Comparison of ENCODE assay signal across 21 cellular contexts in the genomic region with DNA sequence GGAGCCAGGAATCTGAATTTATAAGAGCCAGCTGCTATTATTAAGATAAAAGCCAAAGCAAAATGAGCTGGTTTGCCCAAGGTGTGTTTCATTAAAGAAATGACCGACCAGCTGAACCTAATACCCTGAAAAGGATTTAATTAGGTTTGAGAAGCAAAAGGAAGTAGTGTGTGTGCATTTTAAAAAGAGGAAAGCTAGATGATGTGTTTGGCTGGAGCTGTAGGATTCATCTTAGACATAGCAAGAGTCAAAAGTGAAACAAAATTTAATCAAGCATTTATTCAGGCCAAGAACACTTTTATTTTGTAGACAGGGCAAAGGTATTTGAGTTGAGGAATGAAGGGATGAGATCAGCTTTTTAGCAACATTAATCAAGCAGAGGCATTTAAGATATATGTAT.
"Had no signal": no experiment of that assay in that cellular context is flagged by ENCODE, and none has a peak within 500 bp of the region (broad histone marks: within the 10 kb centered on the region; RNA-seq: fewer than 3 reads in every experiment).

No MANE protein-coding gene starts in this region.

- DNase-seq: activated CD4-positive, alpha-beta memory T cell treated with anti-CD3 and anti-CD28 coated beads, Interleukin-2, amount 10 ng/mL, durations not matched to agents 7 days and 5 days; activated CD4-positive, alpha-beta T cell treated with anti-CD3 and anti-CD28 coated beads, Interleukin-2, amount 10 ng/mL, durations not matched to agents 24 days and 14 days; activated effector memory CD4-positive, alpha-beta T cell treated with anti-CD3 and anti-CD28 coated beads, Interleukin-2, amount 50 U/mL, for 16 hours; activated naive CD4-positive, alpha-beta T cell treated with anti-CD3 and anti-CD28 coated beads, Interleukin-2, amount 10 ng/mL, durations not matched to agents 7 days and 5 days; activated T-cell treated with anti-CD3 and anti-CD28 coated beads for 4 hours; amygdala; cortex of kidney; endodermal cell; heart left ventricle; left cardiac atrium; pancreas; psoas muscle; stimulated activated CD4-positive, alpha-beta T cell treated with anti-CD3 and anti-CD28 coated beads, Interleukin-4, amount 100 ng/mL, for 24 hours; stimulated activated naive CD8-positive, alpha-beta T cell treated with anti-CD3 and anti-CD28 coated beads, Interleukin-15, Interleukin-2, amounts not matched to agents 100 U/mL and 50 U/mL, for 24 hours; upper lobe of left lung had no signal

- H3K27ac Mint-ChIP-seq: activated CD4-positive, alpha-beta memory T cell treated with anti-CD3 and anti-CD28 coated beads, Interleukin-2, amount 10 ng/mL, durations not matched to agents 7 days and 5 days; activated CD4-positive, alpha-beta T cell treated with anti-CD3 and anti-CD28 coated beads, Interleukin-2, amount 10 ng/mL, durations not matched to agents 24 days and 14 days; activated naive CD4-positive, alpha-beta T cell treated with anti-CD3 and anti-CD28 coated beads, Interleukin-2, amount 10 ng/mL, durations not matched to agents 7 days and 5 days; endodermal cell; natural killer cell treated with Interleukin-12 subunit alpha and Interleukin-12 subunit beta and Interleukin-15 and Interleukin-18, amount 100 ng/mL, for 72 hours had no signal

- H3K27me3 Mint-ChIP-seq: activated CD4-positive, alpha-beta T cell treated with anti-CD3 and anti-CD28 coated beads, Interleukin-2, amount 10 ng/mL, durations not matched to agents 24 days and 14 days; activated naive CD4-positive, alpha-beta T cell treated with anti-CD3 and anti-CD28 coated beads, Interleukin-2, amount 10 ng/mL, durations not matched to agents 7 days and 5 days had no signal

- H3K4me1 ChIP-seq: heart left ventricle, pancreas, psoas muscle, right atrium auricular region, upper lobe of left lung had no signal

- H3K36me3 ChIP-seq: gastroesophageal sphincter, heart left ventricle, neutrophil, pancreas, right atrium auricular region, upper lobe of left lung had no signal

- H3K36me3 Mint-ChIP-seq: activated naive CD4-positive, alpha-beta T cell treated with anti-CD3 and anti-CD28 coated beads, Interleukin-2, amount 10 ng/mL, durations not matched to agents 7 days and 5 days; natural killer cell treated with Interleukin-12 subunit alpha and Interleukin-12 subunit beta and Interleukin-15 and Interleukin-18, amount 100 ng/mL, for 72 hours had no signal

- H3K27ac ChIP-seq: gastroesophageal sphincter, heart left ventricle, neutrophil, pancreas, psoas muscle, right atrium auricular region, upper lobe of left lung had no signal

- H3K4me1 Mint-ChIP-seq: activated CD4-positive, alpha-beta memory T cell treated with anti-CD3 and anti-CD28 coated beads, Interleukin-2, amount 10 ng/mL, durations not matched to agents 7 days and 5 days; activated naive CD4-positive, alpha-beta T cell treated with anti-CD3 and anti-CD28 coated beads, Interleukin-2, amount 10 ng/mL, durations not matched to agents 7 days and 5 days; endodermal cell had no signal

- H3K27me3 ChIP-seq: gastroesophageal sphincter, heart left ventricle, neutrophil, pancreas, right atrium auricular region, upper lobe of left lung had no signal

- H3K4me3 Mint-ChIP-seq: activated CD4-positive, alpha-beta memory T cell treated with anti-CD3 and anti-CD28 coated beads, Interleukin-2, amount 10 ng/mL, durations not matched to agents 7 days and 5 days; activated CD4-positive, alpha-beta T cell treated with anti-CD3 and anti-CD28 coated beads, Interleukin-2, amount 10 ng/mL, durations not matched to agents 24 days and 14 days; activated naive CD4-positive, alpha-beta T cell treated with anti-CD3 and anti-CD28 coated beads, Interleukin-2, amount 10 ng/mL, durations not matched to agents 7 days and 5 days; endodermal cell; natural killer cell treated with Interleukin-12 subunit alpha and Interleukin-12 subunit beta and Interleukin-15 and Interleukin-18, amount 100 ng/mL, for 72 hours had no signal

- H3K4me3 ChIP-seq: gastroesophageal sphincter, heart left ventricle, pancreas, psoas muscle, right atrium auricular region, upper lobe of left lung had no signal

- FAIRE-seq: islet of Langerhans, pancreas had no signal

- H3K9me3 Mint-ChIP-seq: activated CD4-positive, alpha-beta memory T cell treated with anti-CD3 and anti-CD28 coated beads, Interleukin-2, amount 10 ng/mL, durations not matched to agents 7 days and 5 days; activated CD4-positive, alpha-beta T cell treated with anti-CD3 and anti-CD28 coated beads, Interleukin-2, amount 10 ng/mL, durations not matched to agents 24 days and 14 days; activated naive CD4-positive, alpha-beta T cell treated with anti-CD3 and anti-CD28 coated beads, Interleukin-2, amount 10 ng/mL, durations not matched to agents 7 days and 5 days; natural killer cell treated with Interleukin-12 subunit alpha and Interleukin-12 subunit beta and Interleukin-15 and Interleukin-18, amount 100 ng/mL, for 72 hours had no signal

- ATAC-seq: activated CD4-positive, CD25-positive, alpha-beta regulatory T cell treated with anti-CD3 and anti-CD28 coated beads, Interleukin-2, amount 50 U/mL, for 24 hours; gastroesophageal sphincter; heart left ventricle; left cardiac atrium; natural killer cell treated with Interleukin-12 subunit alpha and Interleukin-12 subunit beta and Interleukin-15 and Interleukin-18, amount 100 ng/mL, for 72 hours; pancreas; psoas muscle; stimulated activated naive CD8-positive, alpha-beta T cell treated with anti-CD3 and anti-CD28 coated beads, Interleukin-15, Interleukin-2, amounts not matched to agents 100 U/mL and 50 U/mL, for 24 hours had no signal

- H3K9me3 ChIP-seq: gastroesophageal sphincter, heart left ventricle, neutrophil, pancreas, psoas muscle, right atrium auricular region, upper lobe of left lung had no signal
